In the genomic region with DNA sequence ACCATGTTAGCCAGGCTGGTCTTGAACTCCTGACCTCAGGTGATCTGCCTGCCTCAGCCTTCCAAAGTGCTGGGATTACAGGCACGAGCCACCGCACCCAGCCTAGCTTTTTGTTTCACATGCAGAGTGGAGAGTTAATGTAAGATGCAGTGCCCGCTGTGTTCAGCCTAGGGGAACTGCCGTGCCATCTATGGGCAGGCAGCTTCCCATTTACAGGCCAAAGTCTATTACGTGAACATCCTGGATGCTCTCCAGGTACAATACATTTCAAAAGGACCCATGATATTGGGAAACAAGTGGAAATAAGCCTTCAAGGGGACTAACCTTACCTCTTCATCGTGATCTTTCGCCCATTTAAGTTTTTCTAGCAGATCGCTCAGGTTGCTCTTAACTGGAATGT, we compare ENCODE assay signal across 27 cellular contexts.
"Had no signal": no experiment of that assay in that cellular context is flagged by ENCODE, and none has a peak within 500 bp of the region (broad histone marks: within the 10 kb centered on the region; RNA-seq: fewer than 3 reads in every experiment).

No MANE protein-coding gene starts in this region.

- H3K36me3 ChIP-seq: thyroid gland, uterus had no signal

- DNase-seq: stimulated activated CD4-positive, alpha-beta T cell treated with anti-CD3 and anti-CD28 coated beads, Interleukin-2, amount 100 ng/mL, for 48 hours; stimulated activated CD4-positive, alpha-beta T cell treated with anti-CD3 and anti-CD28 coated beads, Interleukin-4, amount 100 ng/mL, for 1 hour; stimulated activated CD4-positive, alpha-beta T cell treated with anti-CD3 and anti-CD28 coated beads, Interleukin-4, amount 100 ng/mL, for 24 hours; stimulated activated CD4-positive, alpha-beta T cell treated with anti-CD3 and anti-CD28 coated beads, Interleukin-4, amount 100 ng/mL, for 4 hours; stimulated activated CD8-positive, alpha-beta memory T cell treated with anti-CD3 and anti-CD28 coated beads, Interleukin-4, amount 100 ng/mL, for 48 hours; stimulated activated naive B cell treated with anti-CD40 and anti-IgM and Interleukin-4, amounts not matched to agents 10 μg/mL and 1 μg/mL and 100 μg/mL, for 72 hours; stimulated activated naive CD4-positive, alpha-beta T cell; stimulated activated naive CD4-positive, alpha-beta T cell treated with Interleukin-2 at 50 U/mL for 16 hours; stimulated activated naive CD8-positive, alpha-beta T cell treated with anti-CD3 and anti-CD28 coated beads, Interleukin-15, amount 100 ng/mL, for 72 hours; stimulated activated naive CD8-positive, alpha-beta T cell treated with anti-CD3 and anti-CD28 coated beads, Interleukin-15, Interleukin-2, amounts not matched to agents 100 U/mL and 50 U/mL, for 24 hours; stomach; substantia nigra; testis; thyroid gland; tibial artery; transverse colon; trophoblast cell; upper lobe of left lung; upper lobe of right lung; uterus had no signal

- H3K27me3 ChIP-seq: stomach, suprapubic skin, testis, thyroid gland, tibial artery, tibial nerve, transverse colon, upper lobe of left lung, upper lobe of right lung, uterus, vagina had no signal

- H3K4me1 ChIP-seq: stomach, suprapubic skin, testis, thyroid gland, tibial artery, tibial nerve, transverse colon, upper lobe of left lung, upper lobe of right lung, uterus, vagina had no signal

- H3K27ac ChIP-seq: stomach, suprapubic skin, testis, thoracic aorta, thyroid gland, tibial artery, tibial nerve, transverse colon, upper lobe of left lung, upper lobe of right lung, uterus, vagina had no signal

- FAIRE-seq: urothelium cell line had no signal

- H3K9me3 ChIP-seq: stomach, suprapubic skin, testis, thoracic aorta, thyroid gland, tibial artery, tibial nerve, transverse colon, upper lobe of left lung, upper lobe of right lung, uterus, vagina had no signal

- ATAC-seq: stimulated activated effector memory CD8-positive, alpha-beta T cell treated with anti-CD3 and anti-CD28 coated beads, Interleukin-12 subunit alpha, Interleukin-12 subunit beta, amount 100 ng/mL, for 72 hours; stimulated activated memory B cell treated with anti-CD40 and anti-IgM and Interleukin-4, amounts not matched to agents 10 μg/mL and 1 μg/mL and 100 μg/mL, for 72 hours; stimulated activated naive B cell treated with anti-CD40 and anti-IgM and Interleukin-4, amounts not matched to agents 10 μg/mL and 1 μg/mL and 100 μg/mL, for 72 hours; stimulated activated naive CD8-positive, alpha-beta T cell treated with anti-CD3 and anti-CD28 coated beads, Interleukin-15, amount 100 ng/mL, for 72 hours; stimulated activated naive CD8-positive, alpha-beta T cell treated with anti-CD3 and anti-CD28 coated beads, Interleukin-15, Interleukin-2, amounts not matched to agents 100 U/mL and 50 U/mL, for 24 hours; upper lobe of right lung had no signal

- H3K4me3 ChIP-seq: stomach, suprapubic skin, testis, thoracic aorta, thyroid gland, tibial artery, tibial nerve, transverse colon, upper lobe of left lung, upper lobe of right lung, uterus, vagina had no signal
